ENCODE assay signal across 28 cellular contexts in the genomic region with DNA sequence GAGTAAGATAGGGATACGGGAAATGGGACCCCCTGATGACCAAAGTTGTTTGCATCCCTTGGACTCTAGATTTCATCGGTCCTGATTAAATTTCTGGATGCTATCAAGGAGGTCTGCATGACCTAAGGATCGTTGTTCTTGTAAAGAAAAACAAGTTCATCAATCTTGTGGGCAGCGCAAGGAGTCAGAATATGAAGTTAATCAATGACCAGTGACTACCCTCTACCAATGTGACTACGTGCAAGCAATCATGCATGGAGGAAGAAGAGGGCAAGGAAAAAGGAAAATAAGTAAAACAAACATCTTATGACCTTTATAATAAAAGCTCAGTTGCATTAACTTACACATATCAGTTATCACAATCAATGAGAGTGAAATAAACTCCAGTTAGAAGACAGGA.
"Had no signal": no experiment of that assay in that cellular context is flagged by ENCODE, and none has a peak within 500 bp of the region (broad histone marks: within the 10 kb centered on the region; RNA-seq: fewer than 3 reads in every experiment).

No MANE protein-coding gene starts in this region.

- H3K27ac ChIP-seq: coronary artery, parathyroid adenoma, sigmoid colon, stomach, suprapubic skin, transverse colon, uterus had no signal

- DNase-seq: activated CD4-positive, alpha-beta T cell treated with anti-CD3 and anti-CD28 coated beads, Interleukin-2, amount 10 ng/mL, durations not matched to agents 24 days and 14 days; activated CD8-positive, alpha-beta memory T cell treated with anti-CD3 and anti-CD28 coated beads, Interleukin-2, amount 10 ng/mL, durations not matched to agents 7 days and 5 days; activated CD8-positive, alpha-beta T cell treated with anti-CD3 and anti-CD28 coated beads for 36 hours; activated effector memory CD4-positive, alpha-beta T cell treated with anti-CD3 and anti-CD28 coated beads, Interleukin-2, amount 50 U/mL, for 16 hours; activated naive CD4-positive, alpha-beta T cell treated with anti-CD3 and anti-CD28 coated beads, Interleukin-2, amount 10 ng/mL, durations not matched to agents 7 days and 5 days; activated T-cell treated with anti-CD3 and anti-CD28 coated beads for 4 hours; cerebellar nuclear complex; erythroblast; foreskin fibroblast; immature natural killer cell; left cardiac atrium; mucosa of descending colon; naive B cell; nucleus accumbens; sigmoid colon; stimulated activated CD4-positive, alpha-beta T cell treated with anti-CD3 and anti-CD28 coated beads, Interleukin-15, amount 100 ng/mL, for 24 hours; stomach; T-cell; transverse colon; uterus had no signal

- H3K36me3 Mint-ChIP-seq: activated CD8-positive, alpha-beta memory T cell treated with anti-CD3 and anti-CD28 coated beads, Interleukin-2, amount 10 ng/mL, durations not matched to agents 7 days and 5 days; activated naive CD4-positive, alpha-beta T cell treated with anti-CD3 and anti-CD28 coated beads, Interleukin-2, amount 10 ng/mL, durations not matched to agents 7 days and 5 days; immature natural killer cell; memory B cell; naive B cell; stimulated activated memory B cell treated with anti-CD40 and anti-IgM and Interleukin-4, amounts not matched to agents 10 μg/mL and 1 μg/mL and 100 μg/mL, for 72 hours; T-cell had no signal

- ATAC-seq: activated CD4-positive, CD25-positive, alpha-beta regulatory T cell treated with anti-CD3 and anti-CD28 coated beads, Interleukin-2, amount 50 U/mL, for 24 hours; activated CD8-positive, alpha-beta memory T cell treated with anti-CD3 and anti-CD28 coated beads, Interleukin-2, amount 10 ng/mL, durations not matched to agents 7 days and 5 days; activated CD8-positive, alpha-beta T cell treated with anti-CD3 and anti-CD28 coated beads for 36 hours; left cardiac atrium; mucosa of descending colon; stimulated activated memory B cell treated with anti-CD40 and anti-IgM and Interleukin-4, amounts not matched to agents 10 μg/mL and 1 μg/mL and 100 μg/mL, for 72 hours; T-cell had no signal

- H3K36me3 ChIP-seq: sigmoid colon, stomach, suprapubic skin, transverse colon, uterus had no signal

- H3K4me3 Mint-ChIP-seq: activated CD4-positive, alpha-beta T cell treated with anti-CD3 and anti-CD28 coated beads, Interleukin-2, amount 10 ng/mL, durations not matched to agents 24 days and 14 days; activated CD8-positive, alpha-beta memory T cell treated with anti-CD3 and anti-CD28 coated beads, Interleukin-2, amount 10 ng/mL, durations not matched to agents 7 days and 5 days; activated CD8-positive, alpha-beta T cell treated with anti-CD3 and anti-CD28 coated beads for 36 hours; activated naive CD4-positive, alpha-beta T cell treated with anti-CD3 and anti-CD28 coated beads, Interleukin-2, amount 10 ng/mL, durations not matched to agents 7 days and 5 days; immature natural killer cell; memory B cell; naive B cell; stimulated activated memory B cell treated with anti-CD40 and anti-IgM and Interleukin-4, amounts not matched to agents 10 μg/mL and 1 μg/mL and 100 μg/mL, for 72 hours; T-cell; T-helper 2 cell treated with Interferon-gamma antibody and Interleukin-4, amounts not matched to agents 5 μg/mL and 100 μg/mL, for 36 hours had no signal

- H3K9me3 Mint-ChIP-seq: activated CD4-positive, alpha-beta T cell treated with anti-CD3 and anti-CD28 coated beads, Interleukin-2, amount 10 ng/mL, durations not matched to agents 24 days and 14 days; activated CD8-positive, alpha-beta T cell treated with anti-CD3 and anti-CD28 coated beads for 36 hours; activated naive CD4-positive, alpha-beta T cell treated with anti-CD3 and anti-CD28 coated beads, Interleukin-2, amount 10 ng/mL, durations not matched to agents 7 days and 5 days; memory B cell; T-helper 2 cell treated with Interferon-gamma antibody and Interleukin-4, amounts not matched to agents 5 μg/mL and 100 μg/mL, for 36 hours had no signal

- H3K4me1 ChIP-seq: parathyroid adenoma, sigmoid colon, stomach, suprapubic skin, transverse colon, uterus had no signal

- H3K27ac Mint-ChIP-seq: activated CD4-positive, alpha-beta T cell treated with anti-CD3 and anti-CD28 coated beads, Interleukin-2, amount 10 ng/mL, durations not matched to agents 24 days and 14 days; activated CD8-positive, alpha-beta memory T cell treated with anti-CD3 and anti-CD28 coated beads, Interleukin-2, amount 10 ng/mL, durations not matched to agents 7 days and 5 days; activated CD8-positive, alpha-beta T cell treated with anti-CD3 and anti-CD28 coated beads for 36 hours; activated naive CD4-positive, alpha-beta T cell treated with anti-CD3 and anti-CD28 coated beads, Interleukin-2, amount 10 ng/mL, durations not matched to agents 7 days and 5 days; immature natural killer cell; memory B cell; naive B cell; stimulated activated memory B cell treated with anti-CD40 and anti-IgM and Interleukin-4, amounts not matched to agents 10 μg/mL and 1 μg/mL and 100 μg/mL, for 72 hours; T-cell; T-helper 2 cell treated with Interferon-gamma antibody and Interleukin-4, amounts not matched to agents 5 μg/mL and 100 μg/mL, for 36 hours had no signal

- H3K27me3 ChIP-seq: sigmoid colon, stomach, suprapubic skin, transverse colon, uterus had no signal

- H3K4me3 ChIP-seq: coronary artery, mucosa of descending colon, sigmoid colon, smooth muscle cell, stomach, suprapubic skin, transverse colon, uterus had no signal

- H3K9me3 ChIP-seq: mucosa of descending colon, suprapubic skin, uterus had no signal

- H3K9ac ChIP-seq: parathyroid adenoma had no signal

- H3K4me1 Mint-ChIP-seq: activated CD4-positive, alpha-beta T cell treated with anti-CD3 and anti-CD28 coated beads, Interleukin-2, amount 10 ng/mL, durations not matched to agents 24 days and 14 days; activated CD8-positive, alpha-beta memory T cell treated with anti-CD3 and anti-CD28 coated beads, Interleukin-2, amount 10 ng/mL, durations not matched to agents 7 days and 5 days; activated naive CD4-positive, alpha-beta T cell treated with anti-CD3 and anti-CD28 coated beads, Interleukin-2, amount 10 ng/mL, durations not matched to agents 7 days and 5 days; immature natural killer cell; memory B cell; naive B cell; stimulated activated memory B cell treated with anti-CD40 and anti-IgM and Interleukin-4, amounts not matched to agents 10 μg/mL and 1 μg/mL and 100 μg/mL, for 72 hours; T-cell had no signal
